ENCODE assay signal across 1 cellular context in the genomic region with DNA sequence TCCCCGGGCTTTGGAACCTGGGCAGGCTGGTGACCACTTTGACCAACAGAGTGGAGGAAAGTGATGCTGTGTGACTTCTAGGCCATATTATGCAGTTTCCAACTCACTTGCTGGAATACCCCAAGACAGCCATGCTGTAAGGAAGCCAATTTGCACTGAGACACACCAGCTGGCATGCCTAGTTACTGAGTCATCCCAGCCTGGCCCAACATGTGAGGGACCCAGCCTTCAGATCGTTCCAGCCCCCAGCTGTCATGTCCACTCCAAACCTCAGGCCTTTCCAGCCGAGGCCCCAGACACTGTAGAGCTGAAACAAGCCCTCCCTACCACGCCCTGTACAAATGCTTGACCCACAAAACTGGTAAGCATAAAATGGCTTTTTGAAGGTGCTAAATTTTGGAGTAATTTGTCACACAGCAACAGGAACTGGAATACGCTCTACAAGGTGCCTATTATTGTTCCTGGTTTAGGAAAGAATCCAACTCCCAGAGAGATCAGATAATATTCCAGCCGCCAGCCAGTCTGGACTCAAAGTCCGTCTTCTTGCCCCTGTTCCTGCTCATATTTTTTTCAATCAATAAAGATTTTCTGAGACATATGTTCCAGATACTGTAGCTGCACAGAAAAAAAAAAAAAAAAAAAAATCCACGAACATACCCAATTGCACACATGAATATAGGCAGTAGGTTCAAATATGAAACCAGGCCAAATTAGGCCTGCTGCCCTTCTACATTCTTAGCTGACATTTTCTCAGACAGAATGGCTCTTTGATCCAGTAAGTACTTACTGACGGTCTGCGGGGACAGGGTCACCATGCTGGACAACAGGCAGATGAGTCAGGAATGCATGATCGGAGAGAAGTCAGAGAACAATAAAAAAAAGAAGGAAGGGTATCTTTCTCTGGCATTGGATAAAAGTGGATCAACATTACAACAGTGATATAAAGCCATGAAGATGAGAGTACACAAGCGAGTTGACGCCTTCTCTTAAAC.
TF ChIP-seq lines count a peak whose summit lies in the region.

No MANE protein-coding gene starts in this region.

TF ChIP-seq in HepG2, 621 proteins besides CTCF, POLR2A, EP300 and RAD21 (continued from another document and continues in another):
- TF ChIP-seq, protein P1, sequence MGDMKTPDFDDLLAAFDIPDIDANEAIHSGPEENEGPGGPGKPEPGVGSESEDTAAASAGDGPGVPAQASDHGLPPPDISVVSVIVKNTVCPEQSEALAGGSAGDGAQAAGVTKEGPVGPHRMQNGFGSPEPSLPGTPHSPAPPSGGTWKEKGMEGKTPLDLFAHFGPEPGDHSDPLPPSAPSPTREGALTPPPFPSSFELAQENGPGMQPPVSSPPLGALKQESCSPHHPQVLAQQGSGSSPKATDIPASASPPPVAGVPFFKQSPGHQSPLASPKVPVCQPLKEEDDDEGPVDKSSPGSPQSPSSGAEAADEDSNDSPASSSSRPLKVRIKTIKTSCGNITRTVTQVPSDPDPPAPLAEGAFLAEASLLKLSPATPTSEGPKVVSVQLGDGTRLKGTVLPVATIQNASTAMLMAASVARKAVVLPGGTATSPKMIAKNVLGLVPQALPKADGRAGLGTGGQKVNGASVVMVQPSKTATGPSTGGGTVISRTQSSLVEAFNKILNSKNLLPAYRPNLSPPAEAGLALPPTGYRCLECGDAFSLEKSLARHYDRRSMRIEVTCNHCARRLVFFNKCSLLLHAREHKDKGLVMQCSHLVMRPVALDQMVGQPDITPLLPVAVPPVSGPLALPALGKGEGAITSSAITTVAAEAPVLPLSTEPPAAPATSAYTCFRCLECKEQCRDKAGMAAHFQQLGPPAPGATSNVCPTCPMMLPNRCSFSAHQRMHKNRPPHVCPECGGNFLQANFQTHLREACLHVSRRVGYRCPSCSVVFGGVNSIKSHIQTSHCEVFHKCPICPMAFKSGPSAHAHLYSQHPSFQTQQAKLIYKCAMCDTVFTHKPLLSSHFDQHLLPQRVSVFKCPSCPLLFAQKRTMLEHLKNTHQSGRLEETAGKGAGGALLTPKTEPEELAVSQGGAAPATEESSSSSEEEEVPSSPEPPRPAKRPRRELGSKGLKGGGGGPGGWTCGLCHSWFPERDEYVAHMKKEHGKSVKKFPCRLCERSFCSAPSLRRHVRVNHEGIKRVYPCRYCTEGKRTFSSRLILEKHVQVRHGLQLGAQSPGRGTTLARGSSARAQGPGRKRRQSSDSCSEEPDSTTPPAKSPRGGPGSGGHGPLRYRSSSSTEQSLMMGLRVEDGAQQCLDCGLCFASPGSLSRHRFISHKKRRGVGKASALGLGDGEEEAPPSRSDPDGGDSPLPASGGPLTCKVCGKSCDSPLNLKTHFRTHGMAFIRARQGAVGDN (CRISPR knock-in tag; IDR thresholded peaks at IDR 0.05) = peak; percentile 41
- TF ChIP-seq, protein P2, sequence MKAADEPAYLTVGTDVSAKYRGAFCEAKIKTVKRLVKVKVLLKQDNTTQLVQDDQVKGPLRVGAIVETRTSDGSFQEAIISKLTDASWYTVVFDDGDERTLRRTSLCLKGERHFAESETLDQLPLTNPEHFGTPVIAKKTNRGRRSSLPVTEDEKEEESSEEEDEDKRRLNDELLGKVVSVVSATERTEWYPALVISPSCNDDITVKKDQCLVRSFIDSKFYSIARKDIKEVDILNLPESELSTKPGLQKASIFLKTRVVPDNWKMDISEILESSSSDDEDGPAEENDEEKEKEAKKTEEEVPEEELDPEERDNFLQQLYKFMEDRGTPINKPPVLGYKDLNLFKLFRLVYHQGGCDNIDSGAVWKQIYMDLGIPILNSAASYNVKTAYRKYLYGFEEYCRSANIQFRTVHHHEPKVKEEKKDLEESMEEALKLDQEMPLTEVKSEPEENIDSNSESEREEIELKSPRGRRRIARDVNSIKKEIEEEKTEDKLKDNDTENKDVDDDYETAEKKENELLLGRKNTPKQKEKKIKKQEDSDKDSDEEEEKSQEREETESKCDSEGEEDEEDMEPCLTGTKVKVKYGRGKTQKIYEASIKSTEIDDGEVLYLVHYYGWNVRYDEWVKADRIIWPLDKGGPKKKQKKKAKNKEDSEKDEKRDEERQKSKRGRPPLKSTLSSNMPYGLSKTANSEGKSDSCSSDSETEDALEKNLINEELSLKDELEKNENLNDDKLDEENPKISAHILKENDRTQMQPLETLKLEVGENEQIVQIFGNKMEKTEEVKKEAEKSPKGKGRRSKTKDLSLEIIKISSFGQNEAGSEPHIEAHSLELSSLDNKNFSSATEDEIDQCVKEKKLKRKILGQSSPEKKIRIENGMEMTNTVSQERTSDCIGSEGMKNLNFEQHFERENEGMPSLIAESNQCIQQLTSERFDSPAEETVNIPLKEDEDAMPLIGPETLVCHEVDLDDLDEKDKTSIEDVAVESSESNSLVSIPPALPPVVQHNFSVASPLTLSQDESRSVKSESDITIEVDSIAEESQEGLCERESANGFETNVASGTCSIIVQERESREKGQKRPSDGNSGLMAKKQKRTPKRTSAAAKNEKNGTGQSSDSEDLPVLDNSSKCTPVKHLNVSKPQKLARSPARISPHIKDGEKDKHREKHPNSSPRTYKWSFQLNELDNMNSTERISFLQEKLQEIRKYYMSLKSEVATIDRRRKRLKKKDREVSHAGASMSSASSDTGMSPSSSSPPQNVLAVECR (CRISPR knock-in tag; IDR thresholded peaks at IDR 0.05; ENCODE audit: borderline replicate concordance) = no peak
- TF ChIP-seq CEBPG (CRISPR knock-in tag; IDR thresholded peaks at IDR 0.05) (no peak), NCOR1 (IDR thresholded peaks at IDR 0.05; ENCODE audit: borderline replicate concordance, low read length) (peak; percentile 64; the same call in 1 of the 2 replicates), RBM22 (optimal IDR thresholded peaks at IDR 0.05; ENCODE audit: low read length) (no peak), ZMYM3 (CRISPR knock-in tag; IDR thresholded peaks at IDR 0.05) (no peak), SRSF1 (optimal IDR thresholded peaks at IDR 0.05; ENCODE audit: low read depth, low read length) (no peak), JUN (CRISPR knock-in tag; IDR thresholded peaks at IDR 0.05) (0 out of 2 replicates have a peak, but pooled peaks have one; percentile 26), HNF4G (IDR thresholded peaks at IDR 0.05; ENCODE audit: borderline replicate concordance, low read depth, low read length) (peak; percentile 17; the same call in 1 of the 2 replicates), HNF4G (CRISPR knock-in tag; IDR thresholded peaks at IDR 0.05; ENCODE audit: borderline replicate concordance, low read depth) (no peak), STAG1 (CRISPR knock-in tag; IDR thresholded peaks at IDR 0.05) (no peak), HOXA5 (CRISPR knock-in tag; IDR thresholded peaks at IDR 0.05) (no peak), HMG20A (CRISPR knock-in tag; IDR thresholded peaks at IDR 0.05; ENCODE audit: borderline replicate concordance) (no peak), ZNF747 (CRISPR knock-in tag; IDR thresholded peaks at IDR 0.05; ENCODE audit: borderline replicate concordance) (no peak)
- TF ChIP-seq, protein P3, sequence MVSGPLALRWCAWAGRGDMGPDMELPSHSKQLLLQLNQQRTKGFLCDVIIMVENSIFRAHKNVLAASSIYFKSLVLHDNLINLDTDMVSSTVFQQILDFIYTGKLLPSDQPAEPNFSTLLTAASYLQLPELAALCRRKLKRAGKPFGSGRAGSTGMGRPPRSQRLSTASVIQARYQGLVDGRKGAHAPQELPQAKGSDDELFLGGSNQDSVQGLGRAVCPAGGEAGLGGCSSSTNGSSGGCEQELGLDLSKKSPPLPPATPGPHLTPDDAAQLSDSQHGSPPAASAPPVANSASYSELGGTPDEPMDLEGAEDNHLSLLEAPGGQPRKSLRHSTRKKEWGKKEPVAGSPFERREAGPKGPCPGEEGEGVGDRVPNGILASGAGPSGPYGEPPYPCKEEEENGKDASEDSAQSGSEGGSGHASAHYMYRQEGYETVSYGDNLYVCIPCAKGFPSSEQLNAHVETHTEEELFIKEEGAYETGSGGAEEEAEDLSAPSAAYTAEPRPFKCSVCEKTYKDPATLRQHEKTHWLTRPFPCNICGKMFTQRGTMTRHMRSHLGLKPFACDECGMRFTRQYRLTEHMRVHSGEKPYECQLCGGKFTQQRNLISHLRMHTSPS (CRISPR knock-in tag; IDR thresholded peaks at IDR 0.05; ENCODE audit: low read depth) = no peak
- TF ChIP-seq, protein P4, sequence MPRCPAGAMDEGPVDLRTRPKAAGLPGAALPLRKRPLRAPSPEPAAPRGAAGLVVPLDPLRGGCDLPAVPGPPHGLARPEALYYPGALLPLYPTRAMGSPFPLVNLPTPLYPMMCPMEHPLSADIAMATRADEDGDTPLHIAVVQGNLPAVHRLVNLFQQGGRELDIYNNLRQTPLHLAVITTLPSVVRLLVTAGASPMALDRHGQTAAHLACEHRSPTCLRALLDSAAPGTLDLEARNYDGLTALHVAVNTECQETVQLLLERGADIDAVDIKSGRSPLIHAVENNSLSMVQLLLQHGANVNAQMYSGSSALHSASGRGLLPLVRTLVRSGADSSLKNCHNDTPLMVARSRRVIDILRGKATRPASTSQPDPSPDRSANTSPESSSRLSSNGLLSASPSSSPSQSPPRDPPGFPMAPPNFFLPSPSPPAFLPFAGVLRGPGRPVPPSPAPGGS (CRISPR knock-in tag; IDR thresholded peaks at IDR 0.05) = no peak
- TF ChIP-seq, protein P5, sequence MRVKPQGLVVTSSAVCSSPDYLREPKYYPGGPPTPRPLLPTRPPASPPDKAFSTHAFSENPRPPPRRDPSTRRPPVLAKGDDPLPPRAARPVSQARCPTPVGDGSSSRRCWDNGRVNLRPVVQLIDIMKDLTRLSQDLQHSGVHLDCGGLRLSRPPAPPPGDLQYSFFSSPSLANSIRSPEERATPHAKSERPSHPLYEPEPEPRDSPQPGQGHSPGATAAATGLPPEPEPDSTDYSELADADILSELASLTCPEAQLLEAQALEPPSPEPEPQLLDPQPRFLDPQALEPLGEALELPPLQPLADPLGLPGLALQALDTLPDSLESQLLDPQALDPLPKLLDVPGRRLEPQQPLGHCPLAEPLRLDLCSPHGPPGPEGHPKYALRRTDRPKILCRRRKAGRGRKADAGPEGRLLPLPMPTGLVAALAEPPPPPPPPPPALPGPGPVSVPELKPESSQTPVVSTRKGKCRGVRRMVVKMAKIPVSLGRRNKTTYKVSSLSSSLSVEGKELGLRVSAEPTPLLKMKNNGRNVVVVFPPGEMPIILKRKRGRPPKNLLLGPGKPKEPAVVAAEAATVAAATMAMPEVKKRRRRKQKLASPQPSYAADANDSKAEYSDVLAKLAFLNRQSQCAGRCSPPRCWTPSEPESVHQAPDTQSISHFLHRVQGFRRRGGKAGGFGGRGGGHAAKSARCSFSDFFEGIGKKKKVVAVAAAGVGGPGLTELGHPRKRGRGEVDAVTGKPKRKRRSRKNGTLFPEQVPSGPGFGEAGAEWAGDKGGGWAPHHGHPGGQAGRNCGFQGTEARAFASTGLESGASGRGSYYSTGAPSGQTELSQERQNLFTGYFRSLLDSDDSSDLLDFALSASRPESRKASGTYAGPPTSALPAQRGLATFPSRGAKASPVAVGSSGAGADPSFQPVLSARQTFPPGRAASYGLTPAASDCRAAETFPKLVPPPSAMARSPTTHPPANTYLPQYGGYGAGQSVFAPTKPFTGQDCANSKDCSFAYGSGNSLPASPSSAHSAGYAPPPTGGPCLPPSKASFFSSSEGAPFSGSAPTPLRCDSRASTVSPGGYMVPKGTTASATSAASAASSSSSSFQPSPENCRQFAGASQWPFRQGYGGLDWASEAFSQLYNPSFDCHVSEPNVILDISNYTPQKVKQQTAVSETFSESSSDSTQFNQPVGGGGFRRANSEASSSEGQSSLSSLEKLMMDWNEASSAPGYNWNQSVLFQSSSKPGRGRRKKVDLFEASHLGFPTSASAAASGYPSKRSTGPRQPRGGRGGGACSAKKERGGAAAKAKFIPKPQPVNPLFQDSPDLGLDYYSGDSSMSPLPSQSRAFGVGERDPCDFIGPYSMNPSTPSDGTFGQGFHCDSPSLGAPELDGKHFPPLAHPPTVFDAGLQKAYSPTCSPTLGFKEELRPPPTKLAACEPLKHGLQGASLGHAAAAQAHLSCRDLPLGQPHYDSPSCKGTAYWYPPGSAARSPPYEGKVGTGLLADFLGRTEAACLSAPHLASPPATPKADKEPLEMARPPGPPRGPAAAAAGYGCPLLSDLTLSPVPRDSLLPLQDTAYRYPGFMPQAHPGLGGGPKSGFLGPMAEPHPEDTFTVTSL (CRISPR knock-in tag; IDR thresholded peaks at IDR 0.05; ENCODE audit: borderline replicate concordance) = peak; percentile 23; the same call in 1 of the 2 replicates
- TF ChIP-seq, protein P6, sequence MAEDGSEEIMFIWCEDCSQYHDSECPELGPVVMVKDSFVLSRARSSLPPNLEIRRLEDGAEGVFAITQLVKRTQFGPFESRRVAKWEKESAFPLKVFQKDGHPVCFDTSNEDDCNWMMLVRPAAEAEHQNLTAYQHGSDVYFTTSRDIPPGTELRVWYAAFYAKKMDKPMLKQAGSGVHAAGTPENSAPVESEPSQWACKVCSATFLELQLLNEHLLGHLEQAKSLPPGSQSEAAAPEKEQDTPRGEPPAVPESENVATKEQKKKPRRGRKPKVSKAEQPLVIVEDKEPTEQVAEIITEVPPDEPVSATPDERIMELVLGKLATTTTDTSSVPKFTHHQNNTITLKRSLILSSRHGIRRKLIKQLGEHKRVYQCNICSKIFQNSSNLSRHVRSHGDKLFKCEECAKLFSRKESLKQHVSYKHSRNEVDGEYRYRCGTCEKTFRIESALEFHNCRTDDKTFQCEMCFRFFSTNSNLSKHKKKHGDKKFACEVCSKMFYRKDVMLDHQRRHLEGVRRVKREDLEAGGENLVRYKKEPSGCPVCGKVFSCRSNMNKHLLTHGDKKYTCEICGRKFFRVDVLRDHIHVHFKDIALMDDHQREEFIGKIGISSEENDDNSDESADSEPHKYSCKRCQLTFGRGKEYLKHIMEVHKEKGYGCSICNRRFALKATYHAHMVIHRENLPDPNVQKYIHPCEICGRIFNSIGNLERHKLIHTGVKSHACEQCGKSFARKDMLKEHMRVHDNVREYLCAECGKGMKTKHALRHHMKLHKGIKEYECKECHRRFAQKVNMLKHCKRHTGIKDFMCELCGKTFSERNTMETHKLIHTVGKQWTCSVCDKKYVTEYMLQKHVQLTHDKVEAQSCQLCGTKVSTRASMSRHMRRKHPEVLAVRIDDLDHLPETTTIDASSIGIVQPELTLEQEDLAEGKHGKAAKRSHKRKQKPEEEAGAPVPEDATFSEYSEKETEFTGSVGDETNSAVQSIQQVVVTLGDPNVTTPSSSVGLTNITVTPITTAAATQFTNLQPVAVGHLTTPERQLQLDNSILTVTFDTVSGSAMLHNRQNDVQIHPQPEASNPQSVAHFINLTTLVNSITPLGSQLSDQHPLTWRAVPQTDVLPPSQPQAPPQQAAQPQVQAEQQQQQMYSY (CRISPR knock-in tag; IDR thresholded peaks at IDR 0.05) = no peak
- TF ChIP-seq, protein P7, sequence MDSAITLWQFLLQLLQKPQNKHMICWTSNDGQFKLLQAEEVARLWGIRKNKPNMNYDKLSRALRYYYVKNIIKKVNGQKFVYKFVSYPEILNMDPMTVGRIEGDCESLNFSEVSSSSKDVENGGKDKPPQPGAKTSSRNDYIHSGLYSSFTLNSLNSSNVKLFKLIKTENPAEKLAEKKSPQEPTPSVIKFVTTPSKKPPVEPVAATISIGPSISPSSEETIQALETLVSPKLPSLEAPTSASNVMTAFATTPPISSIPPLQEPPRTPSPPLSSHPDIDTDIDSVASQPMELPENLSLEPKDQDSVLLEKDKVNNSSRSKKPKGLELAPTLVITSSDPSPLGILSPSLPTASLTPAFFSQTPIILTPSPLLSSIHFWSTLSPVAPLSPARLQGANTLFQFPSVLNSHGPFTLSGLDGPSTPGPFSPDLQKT (CRISPR knock-in tag; IDR thresholded peaks at IDR 0.05; ENCODE audit: borderline replicate concordance) = no peak
